ENCODE assay signal across 9 cellular contexts in genomic region chr6:82270791-82271392, GRCh38. TPM values are rescaled to one million over a fixed set of nuclear protein-coding genes. Genes with fewer than 3 reads are reported as not detected.
DNase-seq lines count a peak whose midpoint lies in the region; ATAC-seq and TF ChIP-seq lines count a peak whose summit lies in the region.
"Had no signal": no experiment of that assay in that cellular context is flagged by ENCODE, and none has a peak within 500 bp of the region (broad histone marks: within the 10 kb centered on the region; RNA-seq: fewer than 3 reads in every experiment).

No MANE protein-coding gene starts in this region.

- no peaks in the 10 kb centered on the region for H3K4me1 Mint-ChIP-seq in stimulated activated effector memory CD8-positive, alpha-beta T cell treated with anti-CD3 and anti-CD28 coated beads, Interleukin-12 subunit alpha, Interleukin-12 subunit beta, amount 100 ng/mL, for 72 hours

- H3K36me3 Mint-ChIP-seq in stimulated activated effector memory CD8-positive, alpha-beta T cell treated with anti-CD3 and anti-CD28 coated beads, Interleukin-12 subunit alpha, Interleukin-12 subunit beta, amount 100 ng/mL, for 72 hours = no peaks in the 10 kb centered on the region

- peak; percentile 69 for DNase-seq in DMS53 (lab: John Stamatoyannopoulos, UW)
- peak; percentile 36 for DNase-seq in LHCN-M2 (ENCODE audit: low read depth)
- DNase-seq in SKM-1 (lab: John Stamatoyannopoulos, UW; ENCODE audit: unreplicated experiment) = peak; percentile 39
- peak in 1 of 2 donors; percentile 58 for DNase-seq in foreskin fibroblast
- DNase-seq in stimulated activated effector memory CD8-positive, alpha-beta T cell treated with anti-CD3 and anti-CD28 coated beads, Interleukin-12 subunit alpha, Interleukin-12 subunit beta, amount 100 ng/mL, for 72 hours (ENCODE audit: low spot score in 2 of 2) = no peak
- DNase-seq in ureter (ENCODE audit: low spot score) = no peak
- DNase-seq in activated gamma-delta T cell treated with Interleukin-2 at 50 U/mL for 16 hours = no peak

- H3K4me3 Mint-ChIP-seq in stimulated activated effector memory CD8-positive, alpha-beta T cell treated with anti-CD3 and anti-CD28 coated beads, Interleukin-12 subunit alpha, Interleukin-12 subunit beta, amount 100 ng/mL, for 72 hours = no peak overlapping the region
- H3K4me3 Mint-ChIP-seq: T-helper 1 cell treated with Interleukin-12 subunit alpha and Interleukin-12 subunit beta and Interleukin-4 antibody, amounts not matched to agents 30 μg/mL and 1 μg/mL, for 36 hours had no signal

- TF ChIP-seq CTCF in foreskin fibroblast (IDR thresholded peaks at IDR 0.05; ENCODE audit: low read depth, low read length) = peak; percentile 37

- H3K27ac Mint-ChIP-seq in stimulated activated effector memory CD8-positive, alpha-beta T cell treated with anti-CD3 and anti-CD28 coated beads, Interleukin-12 subunit alpha, Interleukin-12 subunit beta, amount 100 ng/mL, for 72 hours = no peak overlapping the region
- H3K27ac Mint-ChIP-seq: T-helper 1 cell treated with Interleukin-12 subunit alpha and Interleukin-12 subunit beta and Interleukin-4 antibody, amounts not matched to agents 30 μg/mL and 1 μg/mL, for 36 hours had no signal

- ATAC-seq in GM19395 (IDR thresholded peaks at IDR 0.05; ENCODE audit: unreplicated experiment) = peak; percentile 79
- ATAC-seq in stimulated activated effector memory CD8-positive, alpha-beta T cell treated with anti-CD3 and anti-CD28 coated beads, Interleukin-12 subunit alpha, Interleukin-12 subunit beta, amount 100 ng/mL, for 72 hours = peak; percentile 50

- no peak overlapping the region for H3K4me3 ChIP-seq in foreskin fibroblast (ENCODE audit: low read depth in 1 of 2, low read length in 2 of 2)

- no peaks in the 10 kb centered on the region for H3K9me3 Mint-ChIP-seq in stimulated activated effector memory CD8-positive, alpha-beta T cell treated with anti-CD3 and anti-CD28 coated beads, Interleukin-12 subunit alpha, Interleukin-12 subunit beta, amount 100 ng/mL, for 72 hours
- H3K9me3 Mint-ChIP-seq: T-helper 1 cell treated with Interleukin-12 subunit alpha and Interleukin-12 subunit beta and Interleukin-4 antibody, amounts not matched to agents 30 μg/mL and 1 μg/mL, for 36 hours had no signal

RNA-seq across cellular contexts. Expression of gene IBTK, which starts 23.3 kb away (rescaled TPM):
- total RNA-seq in LHCN-M2 (2014; rRNA removed) = 34.8 and 35.8 TPM in 2 replicates
- 7.8 TPM for polyA plus RNA-seq in LHCN-M2 (2012)
- 40.6 TPM for total RNA-seq in ureter

Comparison
In these comparisons a context has a peak if more than half of its experiments do, and no peak if none do; other contexts are left out.
1. DNase-seq: peak in DMS53 (single experiment), LHCN-M2 (single experiment) and SKM-1 (single experiment); none in stimulated activated effector memory CD8-positive, alpha-beta T cell treated with anti-CD3 and anti-CD28 coated beads, Interleukin-12 subunit alpha, Interleukin-12 subunit beta, amount 100 ng/mL, for 72 hours (0 of 2), ureter (single experiment) and activated gamma-delta T cell treated with Interleukin-2 at 50 U/mL for 16 hours (single experiment).